In the genomic region with DNA sequence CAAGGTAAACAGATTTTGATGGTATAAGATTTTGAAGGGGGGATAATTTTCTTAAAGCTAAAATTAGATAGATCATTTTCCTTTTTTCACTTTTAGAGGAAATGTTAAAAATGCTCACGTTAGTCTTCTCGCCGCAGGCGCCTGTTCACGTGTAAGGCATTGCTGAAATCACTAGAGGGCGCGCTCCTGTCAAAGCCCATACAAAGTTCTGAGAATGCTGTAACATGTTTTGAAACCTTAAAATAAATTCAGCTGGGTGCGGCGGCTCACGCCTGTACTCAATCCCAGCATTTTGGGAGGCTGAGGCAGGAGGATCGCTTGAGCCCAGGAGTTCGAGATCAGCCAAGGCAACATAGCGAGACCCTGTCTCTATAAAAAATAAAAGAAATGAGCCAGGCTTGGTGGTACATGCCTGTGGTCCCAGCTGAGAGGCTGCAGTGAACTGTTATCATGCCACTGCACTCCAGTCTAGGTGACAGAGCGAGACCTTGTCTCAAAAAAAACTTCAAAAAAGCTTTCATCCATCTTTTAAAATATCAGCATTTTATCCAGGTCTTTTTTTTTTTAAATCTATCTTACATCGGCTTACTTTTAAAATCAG, we compare ENCODE assay signal across 8 cellular contexts.
DNase-seq lines count a peak whose midpoint lies in the region; ATAC-seq and TF ChIP-seq lines count a peak whose summit lies in the region.

No MANE protein-coding gene starts in this region.

- no peak overlapping the region for H3K9ac ChIP-seq in fibroblast of lung (ENCODE audit: insufficient read depth, low read length)

- H3K4me1 Mint-ChIP-seq in GM23338, result no peaks in the 10 kb centered on the region

- H4K20me1 ChIP-seq in GM23338 (replicated peaks; ENCODE audit: insufficient read depth) (no peaks in the 10 kb centered on the region), fibroblast of lung (ENCODE audit: control insufficient read depth, extremely low read depth, insufficient read depth, low read length) (no peaks in the 10 kb centered on the region), osteoblast (ENCODE audit: insufficient read depth, low read length) (no peaks in the 10 kb centered on the region)

- H3K27me3 Mint-ChIP-seq in GM23338 (ENCODE audit: insufficient read depth, low read depth, poor library complexity), result no peaks in the 10 kb centered on the region

- H3K4me2 ChIP-seq in GM23338, result no peak overlapping the region
- no peak overlapping the region for H3K4me2 ChIP-seq in fibroblast of lung (ENCODE audit: extremely low read depth, insufficient read depth, low read length)
- no peak overlapping the region for H3K4me2 ChIP-seq in osteoblast (ENCODE audit: insufficient read depth, low read length)

- DNase-seq in G401 (ENCODE audit: low spot score) (peak; percentile 30), GM23338 (ENCODE audit: low spot score) (peak; percentile 65), NCI-H1694 treated with DMSO at 0.1 percent for 48 hours (lab: John Stamatoyannopoulos, UW) (peak; percentile 19), fibroblast of lung (ENCODE audit: low read depth in 2 of 2) (peak; percentile 24 to 61), osteoblast (ENCODE audit: insufficient read length, low spot score, missing footprints) (peak; percentile 47), sigmoid colon (no peak)
- peak; percentile 57 for DNase-seq in activated CD4-positive, alpha-beta T cell treated with anti-CD3 and anti-CD28 coated beads for 48 hours

- H3K9me2 ChIP-seq in GM23338 (ENCODE audit: insufficient read depth), result no peaks in the 10 kb centered on the region

- TF ChIP-seq EP300 in sigmoid colon (IDR thresholded peaks at IDR 0.05), result no peak

- H3K9me3 ChIP-seq in fibroblast of lung (ENCODE audit: control insufficient read depth, insufficient read depth, low read depth, low read length) (no peaks in the 10 kb centered on the region), osteoblast (ENCODE audit: low read depth, low read length) (no peaks in the 10 kb centered on the region), sigmoid colon (no peaks in the 10 kb centered on the region)

- H3K79me2 ChIP-seq in GM23338 (replicated peaks; ENCODE audit: insufficient read depth) (no peaks in the 10 kb centered on the region), fibroblast of lung (ENCODE audit: control insufficient read depth, insufficient read depth, low read length) (no peaks in the 10 kb centered on the region), osteoblast (ENCODE audit: insufficient read depth, low read length) (no peaks in the 10 kb centered on the region)

- TF ChIP-seq CTCF in GM23338 (conservative IDR thresholded peaks at IDR 0.05; ENCODE audit: low read depth in 2 of 2) (peak; percentile 67 to 71), fibroblast of lung (conservative IDR thresholded peaks at IDR 0.05 in 1 of 2, IDR thresholded peaks at IDR 0.05 in 1 of 2; ENCODE audit: low read depth in 1 of 2, low read length in 2 of 2) (peak; percentile 61 to 68), osteoblast (IDR thresholded peaks at IDR 0.05; ENCODE audit: extremely low read depth, low read depth, low read length) (peak; percentile 83), sigmoid colon (IDR thresholded peaks at IDR 0.05) (peak in 2 of 4 experiments; percentile 30 to 52)

- H3K9me3 Mint-ChIP-seq in GM23338, result no peaks in the 10 kb centered on the region

- H3K27ac Mint-ChIP-seq in GM23338, result no peak overlapping the region

- H3K4me3 Mint-ChIP-seq in GM23338, result no peak overlapping the region

- no peaks in the 10 kb centered on the region for H3F3A ChIP-seq in GM23338 (replicated peaks; ENCODE audit: low read depth)

- H3K4me1 ChIP-seq in GM23338 (ENCODE audit: insufficient read depth) (no peaks in the 10 kb centered on the region), fibroblast of lung (ENCODE audit: control insufficient read depth, extremely low read depth, insufficient read depth, low read length) (no peaks in the 10 kb centered on the region), osteoblast (ENCODE audit: insufficient read depth, low read length) (no peaks in the 10 kb centered on the region), sigmoid colon (no peaks in the 10 kb centered on the region)

- H3K4me3 ChIP-seq in GM23338 (no peak overlapping the region), fibroblast of lung (replicated peaks in 1 of 4; ENCODE audit: control extremely low read depth in 1 of 4, insufficient read depth in 1 of 4, low read depth in 3 of 4, low read length in 4 of 4) (no peak overlapping the region), osteoblast (ENCODE audit: insufficient read depth, low read length) (no peak overlapping the region), sigmoid colon (no peak overlapping the region)

- WGBS in sigmoid colon, 2 donors, result 16 to 19% methylated on average over 15 of the region's 15 CpGs

- H2AFZ ChIP-seq in GM23338 (no peak overlapping the region), fibroblast of lung (ENCODE audit: low read length) (no peak overlapping the region), osteoblast (ENCODE audit: low read length) (no peak overlapping the region)

- H3K27ac ChIP-seq in GM23338 (ENCODE audit: low read depth) (no peak overlapping the region), fibroblast of lung (ENCODE audit: insufficient read depth, low read length) (no peak overlapping the region), osteoblast (ENCODE audit: low read depth, low read length) (no peak overlapping the region), sigmoid colon (no peak overlapping the region)

- H3K36me3 ChIP-seq in GM23338 (ENCODE audit: insufficient read depth) (no peaks in the 10 kb centered on the region), fibroblast of lung (ENCODE audit: control insufficient read depth, insufficient read depth, low read length) (no peaks in the 10 kb centered on the region), osteoblast (ENCODE audit: insufficient read depth, low read length) (no peaks in the 10 kb centered on the region), sigmoid colon (no peaks in the 10 kb centered on the region)

- intact Hi-C loops in sigmoid colon (cut with DNase I), result loop anchor here (2.0 kb wide), 1 partner anchor 375 kb away; no protein-coding TSS in a partner anchor

- H3K27me3 ChIP-seq in GM23338 (ENCODE audit: insufficient read depth), result no peaks in the 10 kb centered on the region
- H3K27me3 ChIP-seq in fibroblast of lung (ENCODE audit: control insufficient read depth, insufficient read depth, low read length), result no peaks in the 10 kb centered on the region
- H3K27me3 ChIP-seq in osteoblast (ENCODE audit: insufficient read depth, low read length), result peaks cover 5% of the 10 kb centered on the region
- H3K27me3 ChIP-seq in sigmoid colon, result no peaks in the 10 kb centered on the region

- ATAC-seq in GM23338 (peak; percentile 53; the same call in 2 of the 3 replicates), HG03175 (IDR thresholded peaks at IDR 0.05; ENCODE audit: unreplicated experiment) (no peak)

- in situ Hi-C loops in G401 (cut with HindIII; ENCODE audit: low sequenced_read_pairs), result no loop called here

- TF ChIP-seq POLR2A in sigmoid colon (IDR thresholded peaks at IDR 0.05), result no peak

- H3K36me3 Mint-ChIP-seq in GM23338 (ENCODE audit: low read depth), result no peaks in the 10 kb centered on the region

TF ChIP-seq in GM23338, 12 proteins besides CTCF, POLR2A, EP300 and RAD21 (continues in another document):
- TF ChIP-seq, protein P1, sequence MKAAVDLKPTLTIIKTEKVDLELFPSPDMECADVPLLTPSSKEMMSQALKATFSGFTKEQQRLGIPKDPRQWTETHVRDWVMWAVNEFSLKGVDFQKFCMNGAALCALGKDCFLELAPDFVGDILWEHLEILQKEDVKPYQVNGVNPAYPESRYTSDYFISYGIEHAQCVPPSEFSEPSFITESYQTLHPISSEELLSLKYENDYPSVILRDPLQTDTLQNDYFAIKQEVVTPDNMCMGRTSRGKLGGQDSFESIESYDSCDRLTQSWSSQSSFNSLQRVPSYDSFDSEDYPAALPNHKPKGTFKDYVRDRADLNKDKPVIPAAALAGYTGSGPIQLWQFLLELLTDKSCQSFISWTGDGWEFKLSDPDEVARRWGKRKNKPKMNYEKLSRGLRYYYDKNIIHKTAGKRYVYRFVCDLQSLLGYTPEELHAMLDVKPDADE (IDR thresholded peaks at IDR 0.05), result no peak
